In the genomic region with DNA sequence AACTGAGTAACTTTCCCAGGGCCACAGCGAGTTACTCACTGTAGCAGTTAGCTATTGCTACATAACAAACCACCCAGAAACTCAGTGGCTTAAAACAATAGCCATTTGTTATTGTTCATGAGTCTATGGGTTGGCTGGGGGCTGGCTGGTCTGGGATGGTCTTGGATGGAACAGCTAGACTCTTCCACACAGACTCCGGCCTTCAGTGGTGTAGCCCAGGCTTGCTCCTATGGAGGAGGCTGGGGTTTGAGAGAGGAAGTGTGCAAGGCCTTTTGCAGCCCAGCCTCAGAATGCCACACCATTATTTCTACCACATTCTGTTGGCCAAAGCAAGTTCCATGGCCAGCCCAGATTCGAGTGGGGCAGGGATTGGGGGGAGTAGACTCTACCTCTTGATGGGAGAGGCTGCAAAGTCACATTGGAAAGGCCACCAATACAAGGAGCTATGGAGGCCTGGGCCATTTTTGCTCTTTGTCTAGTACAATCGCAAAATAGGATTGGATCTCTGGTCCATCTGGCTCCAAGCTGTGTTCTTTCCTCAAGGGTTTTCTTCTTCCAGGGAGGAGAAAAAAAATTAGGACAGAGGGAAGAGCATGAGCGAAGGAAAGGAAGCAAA, we compare ENCODE assay signal across 29 cellular contexts. TPM values are rescaled to one million over a fixed set of nuclear protein-coding genes. Genes with fewer than 3 reads are reported as not detected.
"Had no signal": no experiment of that assay in that cellular context is flagged by ENCODE, and none has a peak within 500 bp of the region (broad histone marks: within the 10 kb centered on the region; RNA-seq: fewer than 3 reads in every experiment).

No MANE protein-coding gene starts in this region.

- ATAC-seq: activated CD4-positive, CD25-positive, alpha-beta regulatory T cell treated with anti-CD3 and anti-CD28 coated beads, Interleukin-2, amount 50 U/mL, for 24 hours; activated T-cell treated with anti-CD3 and anti-CD28 coated beads, Interleukin-2, amount 50 U/mL, for 72 hours; effector memory CD8-positive, alpha-beta T cell; natural killer cell; right lobe of liver; stimulated activated naive CD8-positive, alpha-beta T cell treated with anti-CD3 and anti-CD28 coated beads, Interleukin-15, Interleukin-2, amounts not matched to agents 100 U/mL and 50 U/mL, for 24 hours had no signal

- H3K36me3 Mint-ChIP-seq: activated CD4-positive, alpha-beta memory T cell treated with anti-CD3 and anti-CD28 coated beads for 36 hours; activated naive CD8-positive, alpha-beta T cell treated with anti-CD3 and anti-CD28 coated beads, Interleukin-2, amount 10 ng/mL, durations not matched to agents 7 days and 5 days; natural killer cell had no signal

- H3K27me3 ChIP-seq: ascending aorta, right lobe of liver, upper lobe of left lung had no signal

- H3K27me3 Mint-ChIP-seq: brain; effector memory CD8-positive, alpha-beta T cell had no signal

- H3K36me3 ChIP-seq: ascending aorta, cardiac muscle cell, left ventricle myocardium inferior, right lobe of liver, upper lobe of left lung had no signal

- H3K9me3 ChIP-seq: ascending aorta, left ventricle myocardium inferior, right lobe of liver, SK-N-SH, upper lobe of left lung had no signal

- DNase-seq: activated CD4-positive, alpha-beta memory T cell treated with anti-CD3 and anti-CD28 coated beads for 36 hours; activated CD4-positive, alpha-beta T cell treated with anti-CD3 and anti-CD28 coated beads, Interleukin-2, amount 10 ng/mL, durations not matched to agents 24 days and 14 days; activated effector memory CD4-positive, alpha-beta T cell treated with Interleukin-2 at 50 U/mL for 16 hours; activated naive CD4-positive, alpha-beta T cell treated with anti-CD3 and anti-CD28 coated beads for 36 hours; activated naive CD8-positive, alpha-beta T cell treated with anti-CD3 and anti-CD28 coated beads, Interleukin-2, amount 10 ng/mL, durations not matched to agents 7 days and 5 days; activated T-cell treated with anti-CD3 and anti-CD28 coated beads for 4 hours; activated T-cell treated with anti-CD3 and anti-CD28 coated beads, Interleukin-2, amount 50 U/mL, for 72 hours; cortex of kidney; effector memory CD8-positive, alpha-beta T cell; foreskin fibroblast; left ventricle myocardium inferior; mesendoderm; natural killer cell; SK-N-SH; stimulated activated CD4-positive, alpha-beta T cell treated with anti-CD3 and anti-CD28 coated beads, Interleukin-4, amount 100 ng/mL, for 1 hour; stimulated activated naive CD8-positive, alpha-beta T cell treated with anti-CD3 and anti-CD28 coated beads, Interleukin-15, Interleukin-2, amounts not matched to agents 100 U/mL and 50 U/mL, for 24 hours; SW 1271; T-helper 9 cell had no signal

- H3K4me1 ChIP-seq: ascending aorta, left ventricle myocardium inferior, right lobe of liver, upper lobe of left lung had no signal

- H3K4me1 Mint-ChIP-seq: activated CD4-positive, alpha-beta T cell treated with anti-CD3 and anti-CD28 coated beads, Interleukin-2, amount 10 ng/mL, durations not matched to agents 24 days and 14 days; activated naive CD8-positive, alpha-beta T cell treated with anti-CD3 and anti-CD28 coated beads, Interleukin-2, amount 10 ng/mL, durations not matched to agents 7 days and 5 days; brain had no signal

- H3K4me3 Mint-ChIP-seq: activated CD4-positive, alpha-beta memory T cell treated with anti-CD3 and anti-CD28 coated beads for 36 hours; activated CD4-positive, alpha-beta T cell treated with anti-CD3 and anti-CD28 coated beads, Interleukin-2, amount 10 ng/mL, durations not matched to agents 24 days and 14 days; activated naive CD4-positive, alpha-beta T cell treated with anti-CD3 and anti-CD28 coated beads for 36 hours; activated naive CD8-positive, alpha-beta T cell treated with anti-CD3 and anti-CD28 coated beads, Interleukin-2, amount 10 ng/mL, durations not matched to agents 7 days and 5 days; activated T-cell treated with anti-CD3 and anti-CD28 coated beads, Interleukin-2, amount 50 U/mL, for 72 hours; brain; effector memory CD8-positive, alpha-beta T cell; natural killer cell; T-helper 1 cell treated with Interleukin-12 subunit alpha and Interleukin-12 subunit beta and Interleukin-4 antibody, amounts not matched to agents 30 μg/mL and 1 μg/mL, for 36 hours had no signal

- H3K4me3 ChIP-seq: ascending aorta, cardiac muscle cell, left ventricle myocardium inferior, lung, right lobe of liver, upper lobe of left lung had no signal

- H3K9me3 Mint-ChIP-seq: activated CD4-positive, alpha-beta memory T cell treated with anti-CD3 and anti-CD28 coated beads for 36 hours; activated CD4-positive, alpha-beta T cell treated with anti-CD3 and anti-CD28 coated beads, Interleukin-2, amount 10 ng/mL, durations not matched to agents 24 days and 14 days; activated naive CD4-positive, alpha-beta T cell treated with anti-CD3 and anti-CD28 coated beads for 36 hours; activated naive CD8-positive, alpha-beta T cell treated with anti-CD3 and anti-CD28 coated beads, Interleukin-2, amount 10 ng/mL, durations not matched to agents 7 days and 5 days; activated T-cell treated with anti-CD3 and anti-CD28 coated beads, Interleukin-2, amount 50 U/mL, for 72 hours; effector memory CD8-positive, alpha-beta T cell; natural killer cell; T-helper 1 cell treated with Interleukin-12 subunit alpha and Interleukin-12 subunit beta and Interleukin-4 antibody, amounts not matched to agents 30 μg/mL and 1 μg/mL, for 36 hours had no signal

- H3K27ac ChIP-seq: ascending aorta, cardiac muscle cell, left ventricle myocardium inferior, right lobe of liver, upper lobe of left lung, VCaP had no signal

- H3K27ac Mint-ChIP-seq: activated CD4-positive, alpha-beta memory T cell treated with anti-CD3 and anti-CD28 coated beads for 36 hours; activated CD4-positive, alpha-beta T cell treated with anti-CD3 and anti-CD28 coated beads, Interleukin-2, amount 10 ng/mL, durations not matched to agents 24 days and 14 days; activated naive CD4-positive, alpha-beta T cell treated with anti-CD3 and anti-CD28 coated beads for 36 hours; activated naive CD8-positive, alpha-beta T cell treated with anti-CD3 and anti-CD28 coated beads, Interleukin-2, amount 10 ng/mL, durations not matched to agents 7 days and 5 days; activated T-cell treated with anti-CD3 and anti-CD28 coated beads, Interleukin-2, amount 50 U/mL, for 72 hours; brain; effector memory CD8-positive, alpha-beta T cell; T-helper 1 cell treated with Interleukin-12 subunit alpha and Interleukin-12 subunit beta and Interleukin-4 antibody, amounts not matched to agents 30 μg/mL and 1 μg/mL, for 36 hours had no signal

RNA-seq across cellular contexts. Expression of a gene that starts 37.5 kb away (rescaled TPM):
- total RNA-seq: ascending aorta, cardiac muscle cell, endothelial cell of umbilical vein, skeletal muscle tissue had no signal
